ENCODE assay signal across 13 cellular contexts in the genomic region with DNA sequence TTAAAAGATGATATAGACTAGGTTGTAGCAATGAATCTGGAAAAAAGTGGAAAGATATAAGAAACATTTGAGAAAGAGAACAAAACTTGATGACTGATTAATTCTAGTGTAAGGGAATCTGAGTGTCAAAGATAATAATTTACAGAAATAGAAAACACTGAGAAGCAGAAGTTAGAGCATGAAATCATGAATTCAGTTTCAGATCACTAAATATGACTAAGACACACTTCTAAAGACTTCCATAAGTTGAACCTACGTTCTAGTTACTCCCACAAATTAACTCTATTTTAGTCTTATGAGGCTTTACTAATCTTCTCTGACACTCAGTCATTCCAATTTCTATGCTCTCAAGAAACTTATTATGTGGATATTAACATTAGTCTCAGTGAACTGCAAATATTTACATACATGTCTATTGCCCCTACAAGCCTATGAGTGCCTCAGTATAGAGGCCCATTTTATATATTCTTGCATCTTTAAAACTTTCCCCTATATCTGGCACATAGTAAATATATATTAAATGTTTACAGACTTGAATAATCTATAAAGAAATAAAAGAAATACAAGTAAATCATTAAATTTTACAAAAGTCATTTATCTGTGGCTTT. TPM values are rescaled to one million over a fixed set of nuclear protein-coding genes. Genes with fewer than 3 reads are reported as not detected.
DNase-seq lines count a peak whose midpoint lies in the region; ATAC-seq and TF ChIP-seq lines count a peak whose summit lies in the region.
"Had no signal": no experiment of that assay in that cellular context is flagged by ENCODE, and none has a peak within 500 bp of the region (broad histone marks: within the 10 kb centered on the region; RNA-seq: fewer than 3 reads in every experiment).

No MANE protein-coding gene starts in this region.

- peak overlapping the region; percentile 10 for H3K27ac Mint-ChIP-seq in activated naive CD8-positive, alpha-beta T cell
- no peak overlapping the region for H3K27ac Mint-ChIP-seq in activated naive CD8-positive, alpha-beta T cell treated with anti-CD3 and anti-CD28 coated beads for 36 hours

- H3K9me3 Mint-ChIP-seq in activated naive CD8-positive, alpha-beta T cell (ENCODE audit: low read depth), result no peaks in the 10 kb centered on the region
- no peaks in the 10 kb centered on the region for H3K9me3 Mint-ChIP-seq in activated naive CD8-positive, alpha-beta T cell treated with anti-CD3 and anti-CD28 coated beads for 36 hours
- H3K9me3 Mint-ChIP-seq: central memory CD8-positive, alpha-beta T cell had no signal

- peak; percentile 76 for ATAC-seq in HG02642 (IDR thresholded peaks at IDR 0.05; ENCODE audit: poor library complexity, unreplicated experiment)
- peak; percentile 90 for ATAC-seq in HG03520 (IDR thresholded peaks at IDR 0.05; ENCODE audit: unreplicated experiment)
- ATAC-seq in SK-N-SH treated with all-trans-retinoic acid at 6 μM for 48 hours, result no peak

- no peak for DNase-seq in activated naive CD8-positive, alpha-beta T cell treated with anti-CD3 and anti-CD28 coated beads for 36 hours
- no peak for DNase-seq in COLO829 (ENCODE audit: low spot score)
- no peak for DNase-seq in NCI-H1694 treated with DMSO at 0.1 percent for 48 hours (lab: John Stamatoyannopoulos, UW)
- no peak for DNase-seq in stimulated activated CD4-positive, alpha-beta T cell treated with anti-CD3 and anti-CD28 coated beads, Interleukin-4, amount 100 ng/mL, for 1 hour
- DNase-seq: activated T-cell treated with anti-CD3 and anti-CD28 coated beads, Interleukin-2, amount 50 U/mL, for 48 hours; mesendoderm; NCI-H2081; retina had no signal

- peaks cover 24% of the 10 kb centered on the region for H3K36me3 Mint-ChIP-seq in activated naive CD8-positive, alpha-beta T cell
- peaks cover 24% of the 10 kb centered on the region for H3K36me3 Mint-ChIP-seq in activated naive CD8-positive, alpha-beta T cell treated with anti-CD3 and anti-CD28 coated beads for 36 hours

- H3K27me3 Mint-ChIP-seq in activated naive CD8-positive, alpha-beta T cell, result no peaks in the 10 kb centered on the region
- H3K27me3 Mint-ChIP-seq in activated naive CD8-positive, alpha-beta T cell treated with anti-CD3 and anti-CD28 coated beads for 36 hours, result no peaks in the 10 kb centered on the region
- H3K27me3 Mint-ChIP-seq: central memory CD8-positive, alpha-beta T cell had no signal

- H3K4me1 Mint-ChIP-seq in activated naive CD8-positive, alpha-beta T cell (ENCODE audit: low read depth), result no peaks in the 10 kb centered on the region
- no peaks in the 10 kb centered on the region for H3K4me1 Mint-ChIP-seq in activated naive CD8-positive, alpha-beta T cell treated with anti-CD3 and anti-CD28 coated beads for 36 hours
- H3K4me1 Mint-ChIP-seq: central memory CD8-positive, alpha-beta T cell had no signal

- H3K4me3 Mint-ChIP-seq in activated naive CD8-positive, alpha-beta T cell, result no peak overlapping the region
- H3K4me3 Mint-ChIP-seq in activated naive CD8-positive, alpha-beta T cell treated with anti-CD3 and anti-CD28 coated beads for 36 hours, result no peak overlapping the region
- H3K4me3 Mint-ChIP-seq: central memory CD8-positive, alpha-beta T cell had no signal

TF ChIP-seq in SK-N-SH treated with all-trans-retinoic acid at 6 μM for 48 hours, 23 proteins besides CTCF, POLR2A, EP300 and RAD21:
- TF ChIP-seq BACH2 (CRISPR knock-in tag; IDR thresholded peaks at IDR 0.05; ENCODE audit: borderline replicate concordance), result no peak
- TF ChIP-seq RARB (CRISPR knock-in tag; IDR thresholded peaks at IDR 0.05), result no peak
- no peak for TF ChIP-seq ZFP3 (CRISPR knock-in tag; IDR thresholded peaks at IDR 0.05)
- no peak for TF ChIP-seq ESRRG (CRISPR knock-in tag; IDR thresholded peaks at IDR 0.05)
- TF ChIP-seq, protein P1, sequence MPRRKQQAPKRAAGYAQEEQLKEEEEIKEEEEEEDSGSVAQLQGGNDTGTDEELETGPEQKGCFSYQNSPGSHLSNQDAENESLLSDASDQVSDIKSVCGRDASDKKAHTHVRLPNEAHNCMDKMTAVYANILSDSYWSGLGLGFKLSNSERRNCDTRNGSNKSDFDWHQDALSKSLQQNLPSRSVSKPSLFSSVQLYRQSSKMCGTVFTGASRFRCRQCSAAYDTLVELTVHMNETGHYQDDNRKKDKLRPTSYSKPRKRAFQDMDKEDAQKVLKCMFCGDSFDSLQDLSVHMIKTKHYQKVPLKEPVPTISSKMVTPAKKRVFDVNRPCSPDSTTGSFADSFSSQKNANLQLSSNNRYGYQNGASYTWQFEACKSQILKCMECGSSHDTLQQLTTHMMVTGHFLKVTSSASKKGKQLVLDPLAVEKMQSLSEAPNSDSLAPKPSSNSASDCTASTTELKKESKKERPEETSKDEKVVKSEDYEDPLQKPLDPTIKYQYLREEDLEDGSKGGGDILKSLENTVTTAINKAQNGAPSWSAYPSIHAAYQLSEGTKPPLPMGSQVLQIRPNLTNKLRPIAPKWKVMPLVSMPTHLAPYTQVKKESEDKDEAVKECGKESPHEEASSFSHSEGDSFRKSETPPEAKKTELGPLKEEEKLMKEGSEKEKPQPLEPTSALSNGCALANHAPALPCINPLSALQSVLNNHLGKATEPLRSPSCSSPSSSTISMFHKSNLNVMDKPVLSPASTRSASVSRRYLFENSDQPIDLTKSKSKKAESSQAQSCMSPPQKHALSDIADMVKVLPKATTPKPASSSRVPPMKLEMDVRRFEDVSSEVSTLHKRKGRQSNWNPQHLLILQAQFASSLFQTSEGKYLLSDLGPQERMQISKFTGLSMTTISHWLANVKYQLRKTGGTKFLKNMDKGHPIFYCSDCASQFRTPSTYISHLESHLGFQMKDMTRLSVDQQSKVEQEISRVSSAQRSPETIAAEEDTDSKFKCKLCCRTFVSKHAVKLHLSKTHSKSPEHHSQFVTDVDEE (CRISPR knock-in tag; IDR thresholded peaks at IDR 0.05), result no peak
- TF ChIP-seq ISL1 (CRISPR knock-in tag; IDR thresholded peaks at IDR 0.05), result no peak
- TF ChIP-seq, protein P2, sequence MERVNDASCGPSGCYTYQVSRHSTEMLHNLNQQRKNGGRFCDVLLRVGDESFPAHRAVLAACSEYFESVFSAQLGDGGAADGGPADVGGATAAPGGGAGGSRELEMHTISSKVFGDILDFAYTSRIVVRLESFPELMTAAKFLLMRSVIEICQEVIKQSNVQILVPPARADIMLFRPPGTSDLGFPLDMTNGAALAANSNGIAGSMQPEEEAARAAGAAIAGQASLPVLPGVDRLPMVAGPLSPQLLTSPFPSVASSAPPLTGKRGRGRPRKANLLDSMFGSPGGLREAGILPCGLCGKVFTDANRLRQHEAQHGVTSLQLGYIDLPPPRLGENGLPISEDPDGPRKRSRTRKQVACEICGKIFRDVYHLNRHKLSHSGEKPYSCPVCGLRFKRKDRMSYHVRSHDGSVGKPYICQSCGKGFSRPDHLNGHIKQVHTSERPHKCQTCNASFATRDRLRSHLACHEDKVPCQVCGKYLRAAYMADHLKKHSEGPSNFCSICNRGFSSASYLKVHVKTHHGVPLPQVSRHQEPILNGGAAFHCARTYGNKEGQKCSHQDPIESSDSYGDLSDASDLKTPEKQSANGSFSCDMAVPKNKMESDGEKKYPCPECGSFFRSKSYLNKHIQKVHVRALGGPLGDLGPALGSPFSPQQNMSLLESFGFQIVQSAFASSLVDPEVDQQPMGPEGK (CRISPR knock-in tag; IDR thresholded peaks at IDR 0.05; ENCODE audit: borderline replicate concordance), result no peak
- no peak for TF ChIP-seq SNAI2 (CRISPR knock-in tag; IDR thresholded peaks at IDR 0.05)
- TF ChIP-seq ZNF8 (CRISPR knock-in tag; IDR thresholded peaks at IDR 0.05), result no peak
- no peak for TF ChIP-seq OSR1 (CRISPR knock-in tag; IDR thresholded peaks at IDR 0.05)
- TF ChIP-seq CSDC2 (CRISPR knock-in tag; IDR thresholded peaks at IDR 0.05), result no peak
- TF ChIP-seq ARNTL (CRISPR knock-in tag; IDR thresholded peaks at IDR 0.05; ENCODE audit: borderline replicate concordance, low read depth), result no peak
- TF ChIP-seq, protein P3, sequence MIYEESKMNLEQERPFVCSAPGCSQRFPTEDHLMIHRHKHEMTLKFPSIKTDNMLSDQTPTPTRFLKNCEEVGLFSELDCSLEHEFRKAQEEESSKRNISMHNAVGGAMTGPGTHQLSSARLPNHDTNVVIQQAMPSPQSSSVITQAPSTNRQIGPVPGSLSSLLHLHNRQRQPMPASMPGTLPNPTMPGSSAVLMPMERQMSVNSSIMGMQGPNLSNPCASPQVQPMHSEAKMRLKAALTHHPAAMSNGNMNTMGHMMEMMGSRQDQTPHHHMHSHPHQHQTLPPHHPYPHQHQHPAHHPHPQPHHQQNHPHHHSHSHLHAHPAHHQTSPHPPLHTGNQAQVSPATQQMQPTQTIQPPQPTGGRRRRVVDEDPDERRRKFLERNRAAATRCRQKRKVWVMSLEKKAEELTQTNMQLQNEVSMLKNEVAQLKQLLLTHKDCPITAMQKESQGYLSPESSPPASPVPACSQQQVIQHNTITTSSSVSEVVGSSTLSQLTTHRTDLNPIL (CRISPR knock-in tag; IDR thresholded peaks at IDR 0.05; ENCODE audit: low read depth), result no peak
- TF ChIP-seq ZC3H10 (CRISPR knock-in tag; IDR thresholded peaks at IDR 0.05), result no peak
- no peak for TF ChIP-seq ZNF565 (CRISPR knock-in tag; conservative IDR thresholded peaks at IDR 0.05; ENCODE audit: low read depth)
- TF ChIP-seq GLIS3 (CRISPR knock-in tag; IDR thresholded peaks at IDR 0.05), result no peak
- no peak for TF ChIP-seq TCF4 (CRISPR knock-in tag; IDR thresholded peaks at IDR 0.05; ENCODE audit: borderline replicate concordance)

RNA-seq across cellular contexts. Expression of gene IBTK, which starts 30.4 kb away (rescaled TPM):
- 10 to 100 TPM; 25.7 to 27.0 TPM for total RNA-seq in activated naive CD8-positive, alpha-beta T cell treated with anti-CD3 and anti-CD28 coated beads for 36 hours
